ENCODE assay signal across 8 cellular contexts in genomic region chr13:28719227-28719562, GRCh38.
A peak's percentile ranks its signal among the peaks of the same experiment; 100 is the strongest.
DNase-seq lines count a peak whose midpoint lies in the region; ATAC-seq and TF ChIP-seq lines count a peak whose summit lies in the region.

No MANE protein-coding gene starts in this region.

- H3K4me3 Mint-ChIP-seq in central memory CD8-positive, alpha-beta T cell = peak overlapping the region; percentile 93

- peak overlapping the region; percentile 96 for H3K27ac Mint-ChIP-seq in central memory CD8-positive, alpha-beta T cell (ENCODE audit: low read depth)

- peak overlapping the region; percentile 65 for H3K27ac ChIP-seq in muscle layer of duodenum (ENCODE audit: low read length)

- no peak for DNase-seq in AG04449 (ENCODE audit: low read depth, low spot score)
- DNase-seq in central memory CD8-positive, alpha-beta T cell (ENCODE audit: low spot score in 2 of 2) = no peak
- DNase-seq in NCI-H774 (lab: John Stamatoyannopoulos, UW) = no peak
- no peak for DNase-seq in AG20443 (ENCODE audit: low spot score)
- no peak for DNase-seq in head of caudate nucleus

- POLR2A ChIA-PET in AG04449 (lab: Yijun Ruan, JAX) = interaction anchor here (0.7 to 1.2 kb wide), 2 partner anchors 8 to 20 kb away, joined by 3 to 4 read pairs; no protein-coding TSS in a partner anchor

- peaks cover 37% of the 10 kb centered on the region for H3K4me1 Mint-ChIP-seq in central memory CD8-positive, alpha-beta T cell

- peaks cover 0 to 2% of the 10 kb centered on the region in 2 donors for H3K36me3 ChIP-seq in muscle layer of duodenum (ENCODE audit: control insufficient read depth in 1 of 2, insufficient read depth in 2 of 2, low read length in 2 of 2)

- TF ChIP-seq CTCF in AG04449 (IDR thresholded peaks at IDR 0.05; ENCODE audit: insufficient read depth, low read length, missing control alignments) = no peak

- no peaks in the 10 kb centered on the region for H3K9me3 Mint-ChIP-seq in central memory CD8-positive, alpha-beta T cell

- peak overlapping the region; percentile 78 for H3K4me3 ChIP-seq in AG04449 (ENCODE audit: low read depth, low read length)
- peak overlapping the region; percentile 75 to 77 for H3K4me3 ChIP-seq in muscle layer of duodenum (ENCODE audit: low read depth in 1 of 2, low read length in 2 of 2)

- H3K4me1 ChIP-seq in muscle layer of duodenum (ENCODE audit: control insufficient read depth in 1 of 2, insufficient read depth in 2 of 2, low read length in 2 of 2) = peaks cover 6 to 8% of the 10 kb centered on the region in 2 donors

- H3K27me3 Mint-ChIP-seq in central memory CD8-positive, alpha-beta T cell = no peaks in the 10 kb centered on the region

- H3K9me3 ChIP-seq in muscle layer of duodenum (ENCODE audit: control insufficient read depth in 1 of 2, low read length in 2 of 2) = no peaks in the 10 kb centered on the region

- no peaks in the 10 kb centered on the region for H3K27me3 ChIP-seq in muscle layer of duodenum (ENCODE audit: low read depth, low read length)

- peaks cover 14% of the 10 kb centered on the region for H3K36me3 Mint-ChIP-seq in central memory CD8-positive, alpha-beta T cell (ENCODE audit: insufficient read depth)

- intact Hi-C loops in head of caudate nucleus (cut with DNase I) = loop anchor here (10.0 kb wide), 1 partner anchor 54 kb away; no protein-coding TSS in a partner anchor

- peak; percentile 8 for ATAC-seq in HG03460 (IDR thresholded peaks at IDR 0.05; ENCODE audit: unreplicated experiment)
- ATAC-seq in central memory CD8-positive, alpha-beta T cell (replicated peaks; ENCODE audit: extremely low read depth, poor library complexity, severe bottlenecking) = no peak
- no peak for ATAC-seq in HG02798 (IDR thresholded peaks at IDR 0.05; ENCODE audit: poor library complexity, unreplicated experiment)

- CTCF ChIA-PET in AG04449 (lab: Yijun Ruan, JAX) = interaction anchor here (1.3 kb wide), 1 partner anchor 15 kb away, joined by 3 read pairs; no protein-coding TSS in a partner anchor
